Comparison of ENCODE assay signal across 8 cellular contexts in the genomic region with DNA sequence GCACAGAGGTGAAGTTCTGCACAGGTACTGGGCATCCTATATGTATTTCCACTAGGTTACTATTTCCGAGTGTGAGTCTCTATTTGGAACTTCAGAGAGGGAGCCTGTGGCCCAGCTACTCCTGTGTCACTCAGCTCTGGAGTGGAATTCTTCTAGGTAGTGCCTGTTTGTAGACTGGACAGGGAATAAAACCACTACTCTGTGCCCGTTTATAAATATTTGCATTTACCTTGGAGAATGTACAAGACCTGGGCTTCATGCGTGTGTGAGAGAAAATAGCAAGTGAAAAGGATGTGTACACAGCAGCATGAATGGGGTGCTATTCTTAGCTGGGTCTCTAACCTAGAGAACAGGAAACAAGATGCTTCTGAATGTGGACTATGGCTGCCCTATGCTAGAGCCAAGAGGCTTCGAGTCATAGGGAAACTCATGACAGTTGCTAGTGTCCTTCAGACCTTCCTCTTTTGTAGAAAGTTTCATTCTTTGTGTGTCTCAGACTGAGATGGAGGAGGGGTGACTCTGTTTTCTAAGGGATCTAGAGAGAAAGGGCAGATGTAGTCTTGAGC. TPM values are rescaled to one million over a fixed set of nuclear protein-coding genes. Genes with fewer than 3 reads are reported as not detected.
DNase-seq lines count a peak whose midpoint lies in the region; ATAC-seq, FAIRE-seq and TF ChIP-seq lines count a peak whose summit lies in the region.
"Not testable (repeated sequence)": the region's sequence is repeated elsewhere in the genome, so short reads cannot be mapped to it uniquely, and the experiment has no call there.

No MANE protein-coding gene starts in this region.

- not testable (repeated sequence) for H3K36me3 ChIP-seq in GM12878 (ENCODE audit: control insufficient read depth in 2 of 2, insufficient read depth in 2 of 2, low read length in 1 of 2); lung (ENCODE audit: control insufficient read depth in 2 of 2, insufficient read depth in 2 of 2, low read length in 2 of 2)

- RAD21 ChIA-PET in GM12878 (lab: Charles Lee; ENCODE audit: unreplicated experiment), result not testable (repeated sequence)

- not testable (repeated sequence) for H3K4me3 ChIP-seq in A549, GM12878, lung

- H3K9ac ChIP-seq in GM12878 (ENCODE audit: control insufficient read depth, insufficient read depth, low read length), result not testable (repeated sequence)

- H3K4me2 ChIP-seq in A549; GM12878 (ENCODE audit: control insufficient read depth, insufficient read depth): not testable (repeated sequence)

- TF ChIP-seq RAD21 in A549 (conservative IDR thresholded peaks at IDR 0.05 in 1 of 2, IDR thresholded peaks at IDR 0.05 in 1 of 2); GM12878 (IDR thresholded peaks at IDR 0.05; ENCODE audit: insufficient read depth, low read depth, low read length): not testable (repeated sequence)

- TF ChIP-seq CTCF in A549 (IDR thresholded peaks at IDR 0.05); GM12878 (IDR thresholded peaks at IDR 0.05 in 2 of 3, conservative IDR thresholded peaks at IDR 0.05 in 1 of 3; ENCODE audit: control insufficient read depth in 2 of 3, extremely low read depth in 1 of 3, insufficient read depth in 1 of 3, low read depth in 3 of 3, low read length in 3 of 3); lung (IDR thresholded peaks at IDR 0.05; ENCODE audit: control extremely low read depth, extremely low read depth): not testable (repeated sequence)

- H3K9me3 ChIP-seq in A549; GM12878 (replicated peaks; ENCODE audit: control insufficient read depth, insufficient read depth, low read length); lung (ENCODE audit: control insufficient read depth in 2 of 2, insufficient read depth in 1 of 2, low read length in 1 of 2): not testable (repeated sequence)

- not testable (repeated sequence) for H3K4me1 ChIP-seq in A549; GM12878 (ENCODE audit: control insufficient read depth, insufficient read depth, low read length); lung (ENCODE audit: control insufficient read depth in 2 of 2, insufficient read depth in 2 of 2, low read length in 2 of 2)

- H3K27me3 ChIP-seq in GM12878 (replicated peaks in 1 of 2; ENCODE audit: control insufficient read depth in 2 of 2, insufficient read depth in 2 of 2, low read length in 1 of 2); lung (ENCODE audit: control insufficient read depth, insufficient read depth): not testable (repeated sequence)

- not testable (repeated sequence) for TF ChIP-seq EP300 in A549 (IDR thresholded peaks at IDR 0.05); GM12878 (IDR thresholded peaks at IDR 0.05; ENCODE audit: borderline replicate concordance in 1 of 2, control insufficient read depth in 1 of 2, low read depth in 2 of 2, low read length in 2 of 2)

- TF ChIP-seq POLR2A in A549 (IDR thresholded peaks at IDR 0.05; ENCODE audit: low read length); GM12878 (IDR thresholded peaks at IDR 0.05; ENCODE audit: low read depth, low read length): not testable (repeated sequence)

- WGBS in A549 (ENCODE audit: missing lambda C conversion rate), result no CpG with 5 or more reads among the region's 4 CpGs
- no CpG with 5 or more reads among the region's 4 CpGs for WGBS in GM12878 (ENCODE audit: insufficient coverage, insufficient replicate concordance, low lambda C conversion rate, missing lambda C conversion rate)
- no CpG with 5 or more reads among the region's 4 CpGs for WGBS in lung, 2 donors

- intact Hi-C loops in GM12878 (cut with micrococcal nuclease; ENCODE audit: unreplicated experiment), result not testable (repeated sequence)

- POLR2A ChIA-PET in A549 (lab: Yijun Ruan, JAX); GM12878 (lab: Charles Lee): not testable (repeated sequence)

- not testable (repeated sequence) for BruUV-seq in GM12878 (replicated peaks; lab: Mats Ljungman, UMichigan)

- peak; percentile 41 to 60; a peak in 5 of 6 replicates for ATAC-seq in A549
- peak; percentile 100 for ATAC-seq in GM18909 (IDR thresholded peaks at IDR 0.05; ENCODE audit: poor library complexity, unreplicated experiment)
- peak; percentile 97 for ATAC-seq in GM21390 (IDR thresholded peaks at IDR 0.05; ENCODE audit: unreplicated experiment)
- peak; percentile 100 for ATAC-seq in HG02759 (IDR thresholded peaks at IDR 0.05; ENCODE audit: unreplicated experiment)
- ATAC-seq in HG03097 (IDR thresholded peaks at IDR 0.05; ENCODE audit: low FRiP score, unreplicated experiment), result peak; percentile 98
- peak; percentile 96 for ATAC-seq in HG03558 (IDR thresholded peaks at IDR 0.05; ENCODE audit: extremely low read depth, unreplicated experiment)
- peak; percentile 98 for ATAC-seq in GM12878
- ATAC-seq in lung (ENCODE audit: insufficient read depth, low FRiP score), result peak; percentile 78

- CTCF ChIA-PET in A549 (lab: Yijun Ruan, JAX); GM12878 (lab: Yijun Ruan, JAX): not testable (repeated sequence)

- SMC1A ChIA-PET in GM12878 (lab: Charles Lee; ENCODE audit: uncharacterized antibody, unreplicated experiment), result not testable (repeated sequence)

- not testable (repeated sequence) for H2AFZ ChIP-seq in GM12878 (ENCODE audit: control insufficient read depth, low read depth, low read length)

- H4K20me1 ChIP-seq in GM12878 (ENCODE audit: control insufficient read depth, insufficient read depth), result not testable (repeated sequence)

- not testable (repeated sequence) for H3K27ac ChIP-seq in A549; GM12878 (ENCODE audit: control insufficient read depth, insufficient read depth); lung (ENCODE audit: low read depth in 1 of 2, low read length in 1 of 2)

- FAIRE-seq in A549 (lab: Jason Lieb, UNC); GM12878 (lab: Jason Lieb, UNC): not testable (repeated sequence)

- H3K79me2 ChIP-seq in GM12878 (ENCODE audit: control insufficient read depth, insufficient read depth, low read length), result not testable (repeated sequence)

- DNase-seq in A549 (ENCODE audit: low read depth in 1 of 2, low spot score in 1 of 2); GM12878 (ENCODE audit: low read depth, low spot score); lung (ENCODE audit: low spot score): not testable (repeated sequence)

- in situ Hi-C loops in GM12878 (cut with MboI), result not testable (repeated sequence)

RNA-seq across cellular contexts. Expression of a gene that starts 40.5 kb away (rescaled TPM):
- polyA plus RNA-seq in A549 (2011; rRNA removed), result 12.3 and 15.3 TPM in 2 replicates
- polyA plus RNA-seq in A549 (2012; cell fraction: cytosol; rRNA removed), result 5.0 and 5.1 TPM in 2 replicates
- 1.9 and 3.7 TPM in 2 replicates for polyA plus RNA-seq in A549 (2012; cell fraction: nucleus; rRNA removed)
- 9.6 to 11.5 TPM (median 10.9 TPM) in 3 replicates for polyA plus RNA-seq in A549 (2017; fragmentation: RNase III; extraction: RNeasy Plus Mini Kit Qiagen cat#74134 plus additional on column Dnase treatment)
- polyA minus RNA-seq in A549 (2011; rRNA and poly(A)+ RNA removed), result 3.9 and 5.4 TPM in 2 replicates
- 3.7 and 5.6 TPM in 2 replicates for total RNA-seq in GM12878 (2013; cell fraction: nucleolus; rRNA removed)
- total RNA-seq in GM12878 (2014; rRNA removed), result 8.5 and 8.6 TPM in 2 replicates
- total RNA-seq in GM12878 (2014; rRNA removed; fragmentation: Illumina TruSeq; extraction: Trizol), result 8.5 and 8.9 TPM in 2 replicates
- 7.2 and 9.1 TPM in 2 replicates for total RNA-seq in GM12878 (2021)
- polyA plus RNA-seq in GM12878 (2011; ENCODE audit: low read depth), result 2.0 TPM
- polyA plus RNA-seq in GM12878 (2011; rRNA removed), result 21.4 and 41.5 TPM in 2 replicates
- polyA plus RNA-seq in GM12878 (2011; cell fraction: cytosol; rRNA removed), result 7.9 and 10.4 TPM in 2 replicates
- polyA plus RNA-seq in GM12878 (2011; cell fraction: nucleus; rRNA removed), result 10.5 TPM in 2 replicates
- polyA plus RNA-seq in GM12878 (2012), result 4.7 and 8.8 TPM in 2 replicates
- 18.1 and 20.2 TPM in 2 replicates for polyA plus RNA-seq in GM12878 (2014; fragmentation: Illumina TruSeq; extraction: Trizol)
- polyA plus RNA-seq in GM12878 (2014; fragmentation: Nextera tagmentation; extraction: Ambion mirVana), result 1 to 10 TPM; 1.9 to 4.6 TPM
- 8.0 and 10.6 TPM in 2 replicates for polyA plus RNA-seq in GM12878 (2014; rRNA removed)
- 10 to 100 TPM; 14.3 to 20.7 TPM for polyA plus RNA-seq in GM12878 (2016; fragmentation: Nextera tagmentation; extraction: Ambion mirVana)
- 8.0 and 11.6 TPM in 2 replicates for polyA minus RNA-seq in GM12878 (2011; rRNA and poly(A)+ RNA removed)
- polyA minus RNA-seq in GM12878 (2011; cell fraction: cytosol; rRNA and poly(A)+ RNA removed), result 0.52 and 6.5 TPM in 2 replicates
- polyA minus RNA-seq in GM12878 (2011; cell fraction: nucleus; rRNA and poly(A)+ RNA removed), result 1.9 and 2.6 TPM in 2 replicates
- 1 to 10 TPM in 1 of 2 donors, under 1 TPM in 1; 0.09 to 1.5 TPM for total RNA-seq in lung
- polyA plus RNA-seq in lung, result under 1 TPM; 0.28 to 0.39 TPM
